Comparison of ENCODE assay signal across 8 cellular contexts in genomic region chr3:46406786-46407611, GRCh38. TPM values are rescaled to one million over a fixed set of nuclear protein-coding genes. Genes with fewer than 3 reads are reported as not detected.
DNase-seq lines count a peak whose midpoint lies in the region; ATAC-seq and TF ChIP-seq lines count a peak whose summit lies in the region.

Gene CCR5AS, minus strand, starts transcription at chr3:46407066.
Gene CCRL2, plus strand, starts transcription at chr3:46407259. Its CDS starts 821 bp downstream, at chr3:46408080.

- H3K4me1 Mint-ChIP-seq in WTC11: peaks cover 2% of the 10 kb centered on the region; the same call in 1 of the 2 replicates

- H3K27ac Mint-ChIP-seq in WTC11: no peak within 1 kb of the TSS

- TF ChIP-seq CTCF in foreskin fibroblast (IDR thresholded peaks at IDR 0.05; ENCODE audit: low read depth, low read length): no peak
- TF ChIP-seq CTCF in parathyroid adenoma (IDR thresholded peaks at IDR 0.05): no peak
- TF ChIP-seq CTCF in WTC11 (IDR thresholded peaks at IDR 0.05): no peak

- CTCF ChIA-PET in WTC11 (lab: Charles Lee): interaction anchor here (0.7 to 2.7 kb wide), 2 partner anchors 29 to 152 kb away, joined by 3 to 9 read pairs; no protein-coding TSS in a partner anchor

- DNase-seq in C1 segment of cervical spinal cord (lab: John Stamatoyannopoulos, UW): peak in 9 of 14 donors; percentile 10 to 55 (median 21)
- no peak for DNase-seq in Karpas-422
- peak in 2 of 3 experiments; percentile 9 to 15 for DNase-seq in activated CD8-positive, alpha-beta memory T cell treated with anti-CD3 and anti-CD28 coated beads for 48 hours (ENCODE audit: low read depth in 2 of 3, low spot score in 2 of 3)
- DNase-seq in foreskin fibroblast: peak; percentile 14 to 33
- DNase-seq in aorta: peak in 1 of 2 donors; percentile 81
- DNase-seq in WTC11 (ENCODE audit: low spot score): no peak

- H3K9me2 ChIP-seq in Karpas-422 (replicated peaks; ENCODE audit: insufficient read depth, low read length): no peaks in the 10 kb centered on the region

- H3K79me2 ChIP-seq in Karpas-422 (ENCODE audit: low read length) (no peaks in the 10 kb centered on the region), parathyroid adenoma (no peaks in the 10 kb centered on the region)

- H3K4me1 ChIP-seq in Karpas-422 (ENCODE audit: low read length) (peaks cover 7% of the 10 kb centered on the region), parathyroid adenoma (no peaks in the 10 kb centered on the region), aorta (ENCODE audit: control insufficient read depth in 1 of 2, insufficient read depth in 2 of 2, low read length in 2 of 2) (no peaks in the 10 kb centered on the region)

- peak within 1 kb of the TSS; percentile 56; the same call in 1 of the 2 replicates for H2AFZ ChIP-seq in Karpas-422 (ENCODE audit: low read length)
- H2AFZ ChIP-seq in parathyroid adenoma: no peak within 1 kb of the TSS

- H4K20me1 ChIP-seq in Karpas-422 (ENCODE audit: insufficient read depth, low read depth, low read length): no peaks in the 10 kb centered on the region

- H3K27ac ChIP-seq in Karpas-422 (ENCODE audit: low read length) (no peak within 1 kb of the TSS), parathyroid adenoma (peak within 1 kb of the TSS; percentile 72), aorta (ENCODE audit: low read depth in 1 of 2, low read length in 2 of 2) (no peak within 1 kb of the TSS)

- 77 to 80% methylated on average over 20 of the region's 20 CpGs for WGBS in aorta, 2 donors

- no peaks in the 10 kb centered on the region for H3K9me3 ChIP-seq in Karpas-422 (ENCODE audit: low read length)
- H3K9me3 ChIP-seq in parathyroid adenoma (ENCODE audit: control insufficient read depth, low read length): no peaks in the 10 kb centered on the region
- H3K9me3 ChIP-seq in aorta (ENCODE audit: control insufficient read depth, low read length): peaks cover 2% of the 10 kb centered on the region

- peak; percentile 68 for ATAC-seq in aorta (ENCODE audit: low FRiP score)
- no peak for ATAC-seq in GM21786 (IDR thresholded peaks at IDR 0.05; ENCODE audit: unreplicated experiment)
- ATAC-seq in WTC11: no peak

- H3K4me3 Mint-ChIP-seq in WTC11: no peak within 1 kb of the TSS

- H3K36me3 ChIP-seq in Karpas-422 (ENCODE audit: insufficient read depth, low read length) (no peaks in the 10 kb centered on the region), parathyroid adenoma (ENCODE audit: control insufficient read depth, insufficient read depth, low read length) (no peaks in the 10 kb centered on the region), aorta (ENCODE audit: control insufficient read depth in 1 of 2, insufficient read depth in 2 of 2, low read length in 1 of 2) (no peaks in the 10 kb centered on the region)

- no peaks in the 10 kb centered on the region for H3K36me3 Mint-ChIP-seq in WTC11

- H3K4me2 ChIP-seq in Karpas-422 (ENCODE audit: low read depth, low read length, poor library complexity, severe bottlenecking) (no peak within 1 kb of the TSS), parathyroid adenoma (ENCODE audit: low read length) (no peak within 1 kb of the TSS)

- H3K27me3 ChIP-seq in Karpas-422 (ENCODE audit: low read length) (no peaks in the 10 kb centered on the region), parathyroid adenoma (ENCODE audit: control insufficient read depth, insufficient read depth, low read length) (no peaks in the 10 kb centered on the region), aorta (ENCODE audit: control insufficient read depth in 1 of 2, insufficient read depth in 2 of 2, low read length in 1 of 2) (no peaks in the 10 kb centered on the region)

- intact Hi-C loops in aorta (cut with DNase I): no loop called here

- POLR2A ChIA-PET in WTC11 (lab: Charles Lee): no interaction called here

- no peak within 1 kb of the TSS for H3K4me3 ChIP-seq in Karpas-422 (ENCODE audit: low read length)
- no peak within 1 kb of the TSS for H3K4me3 ChIP-seq in foreskin fibroblast (ENCODE audit: low read depth in 1 of 2, low read length in 2 of 2)
- no peak within 1 kb of the TSS for H3K4me3 ChIP-seq in parathyroid adenoma (ENCODE audit: low read depth, low read length)
- H3K4me3 ChIP-seq in aorta (ENCODE audit: low read length in 2 of 2): no peak within 1 kb of the TSS

- H3K9ac ChIP-seq in Karpas-422 (ENCODE audit: low read length): peak within 1 kb of the TSS; percentile 13; the same call in 1 of the 2 replicates
- no peak within 1 kb of the TSS for H3K9ac ChIP-seq in parathyroid adenoma

- H3K9me3 Mint-ChIP-seq in WTC11: peaks cover 5% of the 10 kb centered on the region

- H3K27me3 Mint-ChIP-seq in WTC11 (ENCODE audit: low read depth): no peaks in the 10 kb centered on the region

TF ChIP-seq in WTC11, 78 proteins besides CTCF, POLR2A, EP300 and RAD21:
- no peak for TF ChIP-seq HMGA2 (CRISPR knock-in tag; IDR thresholded peaks at IDR 0.05)
- no peak for TF ChIP-seq ZMAT4 (CRISPR knock-in tag; IDR thresholded peaks at IDR 0.05)
- TF ChIP-seq ATF1 (CRISPR knock-in tag; IDR thresholded peaks at IDR 0.05): no peak
- no peak for TF ChIP-seq ZNF416 (CRISPR knock-in tag; IDR thresholded peaks at IDR 0.05)
- TF ChIP-seq FOXP4 (CRISPR knock-in tag; IDR thresholded peaks at IDR 0.05): no peak
- no peak for TF ChIP-seq ATF2 (CRISPR knock-in tag; IDR thresholded peaks at IDR 0.05; ENCODE audit: borderline replicate concordance, low read depth)
- TF ChIP-seq TEAD4 (CRISPR knock-in tag; IDR thresholded peaks at IDR 0.05): no peak
- TF ChIP-seq FOXP1 (CRISPR knock-in tag; IDR thresholded peaks at IDR 0.05; ENCODE audit: borderline replicate concordance): no peak

RNA-seq across cellular contexts. Expression of gene CCRL2, which starts in this region (rescaled TPM):
- 0.14 TPM in 1 of 2 replicates, not detected in the other for total RNA-seq in Karpas-422 (2014; rRNA removed; shearing (Covaris generic); ENCODE audit: low replicate concordance)
- total RNA-seq in aorta: 1 to 10 TPM; 3.1 to 5.1 TPM
- 1 to 10 TPM in 1 of 2 donors, under 1 TPM in 1; 0.59 to 1.8 TPM for polyA plus RNA-seq in aorta
- total RNA-seq in WTC11 (2021): not detected in 3 replicates

Comparison
In these comparisons a context has a peak if more than half of its experiments do, and no peak if none do; other contexts are left out.
1. DNase-seq: peak in C1 segment of cervical spinal cord (9 of 14), activated CD8-positive, alpha-beta memory T cell treated with anti-CD3 and anti-CD28 coated beads for 48 hours (2 of 3) and foreskin fibroblast (2 of 2); none in Karpas-422 (single experiment) and WTC11 (single experiment).